In the genomic region with DNA sequence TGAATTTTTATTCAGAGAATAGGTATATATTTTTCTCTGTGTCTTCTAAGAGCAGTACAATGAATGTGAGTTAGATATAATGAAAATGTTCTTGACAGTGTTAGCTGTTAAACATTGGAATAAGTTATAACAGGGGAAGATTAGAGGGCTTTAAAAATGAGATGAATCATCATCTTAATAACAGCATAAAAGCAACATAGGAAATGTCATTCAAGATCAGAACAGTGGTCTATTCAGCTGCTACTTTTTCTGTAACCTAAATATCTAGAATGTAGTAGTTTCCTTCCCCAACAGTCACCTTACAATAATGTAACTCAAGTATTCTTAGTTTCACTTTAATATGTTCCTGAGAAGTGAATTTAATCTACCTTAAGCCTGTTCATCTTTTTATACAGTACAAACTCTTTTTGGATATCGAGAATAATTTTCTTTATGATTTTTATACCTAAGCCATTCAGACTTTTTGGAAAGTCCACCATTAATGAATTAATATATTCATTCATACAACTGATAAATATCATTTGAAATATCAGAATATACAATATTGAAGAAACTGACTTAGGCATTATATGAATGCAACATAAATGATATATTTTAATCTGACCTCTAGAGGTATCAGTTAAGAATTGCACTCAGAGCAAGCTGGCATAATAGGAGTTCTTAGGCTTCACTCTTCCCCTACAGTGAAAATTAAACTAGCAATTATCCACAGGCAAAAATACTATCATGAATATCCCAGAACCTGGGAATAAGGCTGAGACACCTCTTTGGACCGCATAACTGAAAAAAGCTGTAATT, we compare ENCODE assay signal across 12 cellular contexts.
A peak's percentile ranks its signal among the peaks of the same experiment; 100 is the strongest.
DNase-seq lines count a peak whose midpoint lies in the region; ATAC-seq, FAIRE-seq and TF ChIP-seq lines count a peak whose summit lies in the region.
"Had no signal": no experiment of that assay in that cellular context is flagged by ENCODE, and none has a peak within 500 bp of the region (broad histone marks: within the 10 kb centered on the region; RNA-seq: fewer than 3 reads in every experiment).

No MANE protein-coding gene starts in this region.

- no peak overlapping the region for H3K4me3 Mint-ChIP-seq in astrocyte (ENCODE audit: unreplicated experiment)
- H3K4me3 Mint-ChIP-seq: immature natural killer cell; stimulated activated naive CD8-positive, alpha-beta T cell treated with anti-CD3 and anti-CD28 coated beads, Interleukin-15, amount 100 ng/mL, for 72 hours had no signal

- H3K27ac Mint-ChIP-seq in astrocyte (ENCODE audit: unreplicated experiment) = no peak overlapping the region
- H3K27ac Mint-ChIP-seq: immature natural killer cell; stimulated activated naive CD8-positive, alpha-beta T cell treated with anti-CD3 and anti-CD28 coated beads, Interleukin-15, amount 100 ng/mL, for 72 hours had no signal

- CTCF ChIA-PET in HEK293 (lab: Yijun Ruan, JAX) = interaction anchor here (0.6 to 1.4 kb wide), 2 partner anchors 12 to 1982 kb away, joined by 3 to 7 read pairs; no protein-coding TSS in a partner anchor

- H3K4me3 ChIP-seq in HEK293 (ENCODE audit: low read depth, low read length) (no peak overlapping the region), astrocyte (ENCODE audit: insufficient read depth, low read depth, low read length) (no peak overlapping the region), kidney (ENCODE audit: low read length in 2 of 2) (no peak overlapping the region)
- H3K4me3 ChIP-seq: skin epidermis had no signal

- H3K9me3 Mint-ChIP-seq in astrocyte (ENCODE audit: unreplicated experiment) = peaks cover 14% of the 10 kb centered on the region

- H2AFZ ChIP-seq in astrocyte (ENCODE audit: low read depth, low read length) = no peak overlapping the region

- no peaks in the 10 kb centered on the region for H3K27me3 Mint-ChIP-seq in astrocyte (ENCODE audit: low read depth, unreplicated experiment)
- H3K27me3 Mint-ChIP-seq: stimulated activated naive CD8-positive, alpha-beta T cell treated with anti-CD3 and anti-CD28 coated beads, Interleukin-15, amount 100 ng/mL, for 72 hours had no signal

- intact Hi-C loops in left colon (cut with DNase I, micrococcal nuclease) = no loop called here
- intact Hi-C loops in kidney (cut with DNase I) = no loop called here

- H3K36me3 Mint-ChIP-seq in astrocyte (ENCODE audit: low read depth, unreplicated experiment) = peaks cover 6% of the 10 kb centered on the region
- H3K36me3 Mint-ChIP-seq: immature natural killer cell had no signal

- no peaks in the 10 kb centered on the region for H3K4me1 ChIP-seq in HEK293 (ENCODE audit: control insufficient read depth, insufficient read depth, low read length)
- no peaks in the 10 kb centered on the region for H3K4me1 ChIP-seq in astrocyte (ENCODE audit: insufficient read depth, low read length)
- no peaks in the 10 kb centered on the region for H3K4me1 ChIP-seq in kidney (ENCODE audit: control insufficient read depth in 1 of 2, insufficient read depth in 1 of 2, low read depth in 1 of 2, low read length in 2 of 2)

- H3K27me3 ChIP-seq in astrocyte (ENCODE audit: insufficient read depth, low read length) = no peaks in the 10 kb centered on the region

- peak; percentile 45 for ATAC-seq in left colon
- ATAC-seq: stimulated activated naive CD8-positive, alpha-beta T cell treated with anti-CD3 and anti-CD28 coated beads, Interleukin-15, amount 100 ng/mL, for 72 hours had no signal

- DNase-seq in AG09319 (ENCODE audit: extremely low read depth, low read depth) (no peak), astrocyte (ENCODE audit: low read depth) (no peak), left colon (no peak), kidney (no peak), iPS-NIHi7 (ENCODE audit: extremely low spot score) (no peak), inferior parietal cortex (ENCODE audit: extremely low spot score) (no peak), NCI-H146 (lab: John Stamatoyannopoulos, UW) (no peak)
- DNase-seq: immature natural killer cell; NCI-H526; stimulated activated naive CD8-positive, alpha-beta T cell treated with anti-CD3 and anti-CD28 coated beads, Interleukin-15, amount 100 ng/mL, for 72 hours had no signal

- no peak overlapping the region for H3K9ac ChIP-seq in astrocyte (ENCODE audit: low read length)
- H3K9ac ChIP-seq in kidney (ENCODE audit: low read length in 2 of 2) = no peak overlapping the region

- H3K4me2 ChIP-seq in astrocyte (ENCODE audit: low read length) = no peak overlapping the region

- H3K9me3 ChIP-seq in HEK293 (ENCODE audit: control insufficient read depth, insufficient read depth, low read depth, low read length) (no peaks in the 10 kb centered on the region), astrocyte (ENCODE audit: insufficient read depth, low read depth, low read length) (no peaks in the 10 kb centered on the region), kidney (ENCODE audit: control insufficient read depth in 1 of 2, low read length in 2 of 2) (peaks cover 0 to 3% of the 10 kb centered on the region in 2 donors)

- TF ChIP-seq CTCF in AG09319 (IDR thresholded peaks at IDR 0.05; ENCODE audit: low read depth, low read length) (peak; percentile 43), HEK293 (tag by site-specific recombination; IDR thresholded peaks at IDR 0.05) (no peak), astrocyte (IDR thresholded peaks at IDR 0.05; ENCODE audit: insufficient read depth, low read depth, low read length) (peak; percentile 48), kidney (IDR thresholded peaks at IDR 0.05; ENCODE audit: borderline replicate concordance, extremely low read depth, insufficient read depth) (no peak)

- no peak overlapping the region for H3K27ac ChIP-seq in HEK293 (ENCODE audit: extremely low read depth, low read depth, low read length)
- no peak overlapping the region for H3K27ac ChIP-seq in astrocyte (ENCODE audit: low read depth, low read length)
- no peak overlapping the region for H3K27ac ChIP-seq in kidney (ENCODE audit: low read depth in 2 of 2, low read length in 2 of 2)
- H3K27ac ChIP-seq: skin epidermis had no signal

- FAIRE-seq in astrocyte (lab: Jason Lieb, UNC) (peak; percentile 78), kidney (lab: Jason Lieb, UNC) (no peak)

- POLR2A ChIA-PET in HEK293 (lab: Yijun Ruan, JAX) = no interaction called here

- no peaks in the 10 kb centered on the region for H3K4me1 Mint-ChIP-seq in astrocyte (ENCODE audit: low read depth, unreplicated experiment)
- H3K4me1 Mint-ChIP-seq: immature natural killer cell; stimulated activated naive CD8-positive, alpha-beta T cell treated with anti-CD3 and anti-CD28 coated beads, Interleukin-15, amount 100 ng/mL, for 72 hours had no signal

- H3K79me2 ChIP-seq in astrocyte (ENCODE audit: insufficient read depth, low read length) = no peaks in the 10 kb centered on the region

- H4K20me1 ChIP-seq in astrocyte (ENCODE audit: insufficient read depth, low read length) = no peaks in the 10 kb centered on the region

- no peaks in the 10 kb centered on the region for H3K36me3 ChIP-seq in HEK293 (ENCODE audit: control insufficient read depth in 2 of 2, insufficient read depth in 1 of 2, low read length in 2 of 2)
- H3K36me3 ChIP-seq in astrocyte (ENCODE audit: insufficient read depth, low read length) = no peaks in the 10 kb centered on the region
- H3K36me3 ChIP-seq in kidney (ENCODE audit: control insufficient read depth in 1 of 2, insufficient read depth in 2 of 2, low read length in 2 of 2) = no peaks in the 10 kb centered on the region

TF ChIP-seq in HEK293, 187 proteins besides CTCF, POLR2A, EP300 and RAD21:
- no peak for TF ChIP-seq ZNF248 (tag by site-specific recombination; IDR thresholded peaks at IDR 0.05)
- TF ChIP-seq ZNF654 (tag by site-specific recombination; IDR thresholded peaks at IDR 0.05; ENCODE audit: low read depth) = peak; percentile 16; the same call in 1 of the 2 replicates

Comparison
In these comparisons a context has a peak if more than half of its experiments do, and no peak if none do; other contexts are left out.
1. CTCF ChIP-seq: peak in AG09319 (single experiment) and astrocyte (single experiment); none in HEK293 (single experiment) and kidney (single experiment).